ENCODE assay signal across 2 cellular contexts in the genomic region with DNA sequence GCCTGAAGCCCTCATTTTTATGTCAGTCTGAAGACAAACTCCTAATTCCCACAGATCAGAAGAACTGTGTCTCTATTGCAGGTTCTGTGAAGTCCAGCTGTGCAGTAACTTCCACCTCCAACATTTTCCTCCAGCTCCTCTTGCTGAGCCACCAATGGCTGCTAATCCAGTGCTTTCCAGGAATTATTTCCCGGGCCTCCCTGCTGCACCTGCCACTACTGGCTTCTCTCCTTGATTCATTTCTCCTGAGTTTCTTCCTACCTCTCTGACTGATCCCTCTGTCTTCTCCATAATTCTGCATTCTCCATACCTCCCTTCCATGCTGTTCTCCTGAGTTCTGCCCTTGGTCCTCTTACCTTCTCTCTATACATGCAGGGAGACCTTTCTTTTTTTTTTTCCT.
TF ChIP-seq lines count a peak whose summit lies in the region.

No MANE protein-coding gene starts in this region.

TF ChIP-seq in HepG2, 621 proteins besides CTCF, POLR2A, EP300 and RAD21:
- TF ChIP-seq ZNF354B (CRISPR knock-in tag; IDR thresholded peaks at IDR 0.05) (no peak), BCL6 (CRISPR knock-in tag; IDR thresholded peaks at IDR 0.05) (0 out of 2 replicates have a peak, but pooled peaks have one; percentile 10)
TF ChIP-seq in HepG2: peak in this region for 1.

TF ChIP-seq in HEK293, 187 proteins besides CTCF, POLR2A, EP300 and RAD21:
- TF ChIP-seq ZBTB6 (tag by site-specific recombination; IDR thresholded peaks at IDR 0.05) (no peak), ZNF707 (tag by site-specific recombination; IDR thresholded peaks at IDR 0.05) (no peak)
- TF ChIP-seq, protein P1, sequence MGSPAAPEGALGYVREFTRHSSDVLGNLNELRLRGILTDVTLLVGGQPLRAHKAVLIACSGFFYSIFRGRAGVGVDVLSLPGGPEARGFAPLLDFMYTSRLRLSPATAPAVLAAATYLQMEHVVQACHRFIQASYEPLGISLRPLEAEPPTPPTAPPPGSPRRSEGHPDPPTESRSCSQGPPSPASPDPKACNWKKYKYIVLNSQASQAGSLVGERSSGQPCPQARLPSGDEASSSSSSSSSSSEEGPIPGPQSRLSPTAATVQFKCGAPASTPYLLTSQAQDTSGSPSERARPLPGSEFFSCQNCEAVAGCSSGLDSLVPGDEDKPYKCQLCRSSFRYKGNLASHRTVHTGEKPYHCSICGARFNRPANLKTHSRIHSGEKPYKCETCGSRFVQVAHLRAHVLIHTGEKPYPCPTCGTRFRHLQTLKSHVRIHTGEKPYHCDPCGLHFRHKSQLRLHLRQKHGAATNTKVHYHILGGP (tag by site-specific recombination; IDR thresholded peaks at IDR 0.05) = peak; percentile 92
TF ChIP-seq in HEK293: peak in this region for 1.
